ENCODE assay signal across 8 cellular contexts in the genomic region with DNA sequence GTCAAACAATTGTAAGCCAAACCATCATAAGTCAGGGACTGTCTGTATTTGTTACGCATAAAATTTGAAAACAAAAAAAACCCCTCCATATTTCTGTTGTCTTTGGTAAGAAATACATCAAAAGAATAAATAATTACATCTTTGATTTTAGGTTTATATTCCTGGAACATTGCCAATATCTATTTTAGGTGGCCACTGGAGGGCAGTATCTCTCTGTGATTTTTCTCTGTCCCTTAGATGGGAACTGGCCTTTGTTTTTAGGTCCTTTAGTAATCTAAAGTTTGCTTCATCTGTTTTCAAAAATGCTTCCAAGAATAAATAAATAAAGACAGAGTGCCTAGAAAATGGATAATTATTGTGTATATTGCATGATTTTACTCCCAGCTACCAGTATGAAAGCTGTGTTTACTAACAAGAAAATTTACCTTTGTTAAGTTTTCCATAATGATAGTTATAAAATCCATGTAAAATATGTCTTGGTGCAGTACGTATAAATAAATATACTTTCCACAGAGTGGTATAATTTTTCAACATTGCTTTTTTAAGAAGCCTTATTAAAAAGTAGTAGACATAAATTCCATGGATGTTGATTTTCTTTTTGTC.
DNase-seq lines count a peak whose midpoint lies in the region; ATAC-seq, FAIRE-seq and TF ChIP-seq lines count a peak whose summit lies in the region.

No MANE protein-coding gene starts in this region.

- H3K27me3 Mint-ChIP-seq in HFFc6 (ENCODE audit: insufficient read depth) = no peaks in the 10 kb centered on the region; the same call in 1 of the 2 replicates
- no peaks in the 10 kb centered on the region for H3K27me3 Mint-ChIP-seq in stimulated activated memory B cell treated with anti-CD40 and anti-IgM and Interleukin-4, amounts not matched to agents 10 μg/mL and 1 μg/mL and 100 μg/mL, for 72 hours

- no peaks in the 10 kb centered on the region for H3K36me3 Mint-ChIP-seq in HFFc6 (ENCODE audit: low read depth)
- H3K36me3 Mint-ChIP-seq in stimulated activated memory B cell treated with anti-CD40 and anti-IgM and Interleukin-4, amounts not matched to agents 10 μg/mL and 1 μg/mL and 100 μg/mL, for 72 hours = no peaks in the 10 kb centered on the region

- peak; percentile 62; the same call in 2 of the 3 replicates for ATAC-seq in SK-N-SH treated with all-trans-retinoic acid at 6 μM for 48 hours
- ATAC-seq in stimulated activated memory B cell treated with anti-CD40 and anti-IgM and Interleukin-4, amounts not matched to agents 10 μg/mL and 1 μg/mL and 100 μg/mL, for 72 hours = no peak

- peak; percentile 91 for TF ChIP-seq CTCF in HFFc6 (IDR thresholded peaks at IDR 0.05)

- no peaks in the 10 kb centered on the region for H3K9me3 Mint-ChIP-seq in HFFc6
- no peaks in the 10 kb centered on the region for H3K9me3 Mint-ChIP-seq in stimulated activated memory B cell treated with anti-CD40 and anti-IgM and Interleukin-4, amounts not matched to agents 10 μg/mL and 1 μg/mL and 100 μg/mL, for 72 hours

- FAIRE-seq in frontal cortex (lab: Jason Lieb, UNC) = peak; percentile 97

- DNase-seq in D341Med (ENCODE audit: low spot score) = peak; percentile 44
- peak; percentile 28 for DNase-seq in HFFc6
- DNase-seq in frontal cortex (ENCODE audit: low spot score in 2 of 2) = peak; percentile 2 to 7
- peak; percentile 18 for DNase-seq in smooth muscle cell of the brain vasculature (ENCODE audit: low read depth, low spot score)
- no peak for DNase-seq in stimulated activated CD4-positive, alpha-beta T cell treated with anti-CD3 and anti-CD28 coated beads, Interleukin-15, amount 100 ng/mL, for 24 hours
- no peak for DNase-seq in activated CD4-positive, CD25-positive, alpha-beta regulatory T cell treated with anti-CD3 and anti-CD28 coated beads, Interleukin-2, amount 50 U/mL, for 72 hours

- H3K4me1 Mint-ChIP-seq in HFFc6 (ENCODE audit: low read depth) = no peaks in the 10 kb centered on the region
- no peaks in the 10 kb centered on the region for H3K4me1 Mint-ChIP-seq in stimulated activated memory B cell treated with anti-CD40 and anti-IgM and Interleukin-4, amounts not matched to agents 10 μg/mL and 1 μg/mL and 100 μg/mL, for 72 hours

- no peak overlapping the region for H3K27ac Mint-ChIP-seq in HFFc6
- no peak overlapping the region for H3K27ac Mint-ChIP-seq in stimulated activated memory B cell treated with anti-CD40 and anti-IgM and Interleukin-4, amounts not matched to agents 10 μg/mL and 1 μg/mL and 100 μg/mL, for 72 hours

- H3K4me3 Mint-ChIP-seq in HFFc6 = no peak overlapping the region
- no peak overlapping the region for H3K4me3 Mint-ChIP-seq in stimulated activated memory B cell treated with anti-CD40 and anti-IgM and Interleukin-4, amounts not matched to agents 10 μg/mL and 1 μg/mL and 100 μg/mL, for 72 hours

TF ChIP-seq in SK-N-SH treated with all-trans-retinoic acid at 6 μM for 48 hours, 23 proteins besides CTCF, POLR2A, EP300 and RAD21:
- TF ChIP-seq, protein P1, sequence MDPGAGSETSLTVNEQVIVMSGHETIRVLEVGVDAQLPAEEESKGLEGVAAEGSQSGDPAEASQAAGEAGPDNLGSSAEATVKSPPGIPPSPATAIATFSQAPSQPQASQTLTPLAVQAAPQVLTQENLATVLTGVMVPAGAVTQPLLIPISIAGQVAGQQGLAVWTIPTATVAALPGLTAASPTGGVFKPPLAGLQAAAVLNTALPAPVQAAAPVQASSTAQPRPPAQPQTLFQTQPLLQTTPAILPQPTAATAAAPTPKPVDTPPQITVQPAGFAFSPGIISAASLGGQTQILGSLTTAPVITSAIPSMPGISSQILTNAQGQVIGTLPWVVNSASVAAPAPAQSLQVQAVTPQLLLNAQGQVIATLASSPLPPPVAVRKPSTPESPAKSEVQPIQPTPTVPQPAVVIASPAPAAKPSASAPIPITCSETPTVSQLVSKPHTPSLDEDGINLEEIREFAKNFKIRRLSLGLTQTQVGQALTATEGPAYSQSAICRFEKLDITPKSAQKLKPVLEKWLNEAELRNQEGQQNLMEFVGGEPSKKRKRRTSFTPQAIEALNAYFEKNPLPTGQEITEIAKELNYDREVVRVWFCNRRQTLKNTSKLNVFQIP (CRISPR knock-in tag; IDR thresholded peaks at IDR 0.05; ENCODE audit: borderline replicate concordance, low read depth) = no peak
- TF ChIP-seq ZFP3 (CRISPR knock-in tag; IDR thresholded peaks at IDR 0.05) (no peak), ZNF565 (CRISPR knock-in tag; conservative IDR thresholded peaks at IDR 0.05; ENCODE audit: low read depth) (no peak), OSR1 (CRISPR knock-in tag; IDR thresholded peaks at IDR 0.05) (no peak), ISL1 (CRISPR knock-in tag; IDR thresholded peaks at IDR 0.05) (no peak), ESRRG (CRISPR knock-in tag; IDR thresholded peaks at IDR 0.05) (no peak), RARB (CRISPR knock-in tag; IDR thresholded peaks at IDR 0.05) (no peak), ZNF8 (CRISPR knock-in tag; IDR thresholded peaks at IDR 0.05) (no peak), BACH2 (CRISPR knock-in tag; IDR thresholded peaks at IDR 0.05; ENCODE audit: borderline replicate concordance) (no peak), ZNF70 (CRISPR knock-in tag; IDR thresholded peaks at IDR 0.05) (no peak), PPARA (CRISPR knock-in tag; IDR thresholded peaks at IDR 0.05; ENCODE audit: borderline replicate concordance) (no peak), ARNTL (CRISPR knock-in tag; IDR thresholded peaks at IDR 0.05; ENCODE audit: borderline replicate concordance, low read depth) (no peak)
- TF ChIP-seq, protein P2, sequence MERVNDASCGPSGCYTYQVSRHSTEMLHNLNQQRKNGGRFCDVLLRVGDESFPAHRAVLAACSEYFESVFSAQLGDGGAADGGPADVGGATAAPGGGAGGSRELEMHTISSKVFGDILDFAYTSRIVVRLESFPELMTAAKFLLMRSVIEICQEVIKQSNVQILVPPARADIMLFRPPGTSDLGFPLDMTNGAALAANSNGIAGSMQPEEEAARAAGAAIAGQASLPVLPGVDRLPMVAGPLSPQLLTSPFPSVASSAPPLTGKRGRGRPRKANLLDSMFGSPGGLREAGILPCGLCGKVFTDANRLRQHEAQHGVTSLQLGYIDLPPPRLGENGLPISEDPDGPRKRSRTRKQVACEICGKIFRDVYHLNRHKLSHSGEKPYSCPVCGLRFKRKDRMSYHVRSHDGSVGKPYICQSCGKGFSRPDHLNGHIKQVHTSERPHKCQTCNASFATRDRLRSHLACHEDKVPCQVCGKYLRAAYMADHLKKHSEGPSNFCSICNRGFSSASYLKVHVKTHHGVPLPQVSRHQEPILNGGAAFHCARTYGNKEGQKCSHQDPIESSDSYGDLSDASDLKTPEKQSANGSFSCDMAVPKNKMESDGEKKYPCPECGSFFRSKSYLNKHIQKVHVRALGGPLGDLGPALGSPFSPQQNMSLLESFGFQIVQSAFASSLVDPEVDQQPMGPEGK (CRISPR knock-in tag; IDR thresholded peaks at IDR 0.05; ENCODE audit: borderline replicate concordance) = no peak

Comparison
In these comparisons a context has a peak if more than half of its experiments do, and no peak if none do; other contexts are left out.
1. DNase-seq: peak in D341Med (single experiment), HFFc6 (single experiment), frontal cortex (2 of 2) and smooth muscle cell of the brain vasculature (single experiment); none in stimulated activated CD4-positive, alpha-beta T cell treated with anti-CD3 and anti-CD28 coated beads, Interleukin-15, amount 100 ng/mL, for 24 hours (single experiment) and activated CD4-positive, CD25-positive, alpha-beta regulatory T cell treated with anti-CD3 and anti-CD28 coated beads, Interleukin-2, amount 50 U/mL, for 72 hours (single experiment).